In the genomic region with DNA sequence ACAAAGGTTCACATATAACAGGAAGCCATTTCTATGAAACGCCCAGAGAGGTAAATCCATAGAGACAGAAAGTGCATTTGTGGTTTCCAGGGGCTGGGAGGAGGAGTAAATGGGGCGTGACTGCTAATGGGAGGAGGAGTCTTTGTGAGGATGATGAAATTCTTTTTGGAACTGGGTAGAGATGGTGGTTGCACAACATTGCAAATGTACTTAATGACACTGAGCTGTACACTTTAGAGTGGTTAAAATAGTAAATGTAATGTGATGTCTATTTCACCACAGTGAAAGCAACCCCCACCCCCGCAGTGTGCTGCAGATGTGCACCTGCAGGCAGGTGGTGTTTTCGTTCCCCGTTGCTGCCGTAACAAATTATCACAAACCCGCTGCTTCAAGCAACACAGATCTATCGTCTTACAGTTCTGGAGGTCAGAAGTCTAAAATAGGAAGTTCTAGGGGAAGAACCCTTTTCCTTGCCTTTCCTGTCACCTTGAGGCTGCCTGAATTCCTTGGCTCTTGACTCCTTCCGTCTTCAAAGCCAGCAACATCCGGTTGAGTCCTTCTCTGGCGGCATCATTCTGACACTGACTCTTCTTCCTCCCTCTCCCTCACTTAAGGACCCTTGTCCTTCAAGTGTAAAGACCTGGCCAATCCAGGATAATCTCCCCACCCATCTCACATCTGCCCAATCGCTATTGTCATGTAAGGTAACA, we compare ENCODE assay signal across 10 cellular contexts. TPM values are rescaled to one million over a fixed set of nuclear protein-coding genes. Genes with fewer than 3 reads are reported as not detected.
DNase-seq lines count a peak whose midpoint lies in the region; ATAC-seq, FAIRE-seq and TF ChIP-seq lines count a peak whose summit lies in the region.
"Not testable (repeated sequence)": the region's sequence is repeated elsewhere in the genome, so short reads cannot be mapped to it uniquely, and the experiment has no call there.
"Had no signal": no experiment of that assay in that cellular context is flagged by ENCODE, and none has a peak within 500 bp of the region (broad histone marks: within the 10 kb centered on the region; RNA-seq: fewer than 3 reads in every experiment).

No MANE protein-coding gene starts in this region.

- POLR2A ChIA-PET in OCI-LY7 (lab: Charles Lee); activated CD4-positive, alpha-beta memory T cell treated with anti-CD3 and anti-CD28 coated beads for 36 hours (lab: Charles Lee): not testable (repeated sequence)

- not testable (repeated sequence) for H3K9me1 ChIP-seq in keratinocyte (ENCODE audit: control insufficient read depth, extremely low read depth, insufficient read depth, low read length)

- peak overlapping the region; percentile 61; the same call in 1 of the 2 replicates for H2AFZ ChIP-seq in OCI-LY7 (ENCODE audit: low read length)
- not testable (repeated sequence) for H2AFZ ChIP-seq in keratinocyte (ENCODE audit: control insufficient read depth, low read length)

- H3K27me3 Mint-ChIP-seq in activated CD4-positive, alpha-beta memory T cell treated with anti-CD3 and anti-CD28 coated beads for 36 hours; activated naive CD8-positive, alpha-beta T cell: not testable (repeated sequence)

- H3K27me3 ChIP-seq in BLaER1: peaks cover 33% of the 10 kb centered on the region
- not testable (repeated sequence) for H3K27me3 ChIP-seq in keratinocyte (ENCODE audit: control insufficient read depth, extremely low read depth, insufficient read depth, low read length)

- peaks cover 18% of the 10 kb centered on the region for H3K9me3 Mint-ChIP-seq in activated CD4-positive, alpha-beta memory T cell treated with anti-CD3 and anti-CD28 coated beads for 36 hours
- H3K9me3 Mint-ChIP-seq in activated naive CD8-positive, alpha-beta T cell (ENCODE audit: low read depth): not testable (repeated sequence)

- CTCF ChIA-PET in OCI-LY7 (lab: Charles Lee; ENCODE audit: unreplicated experiment); activated CD4-positive, alpha-beta memory T cell treated with anti-CD3 and anti-CD28 coated beads for 36 hours (lab: Charles Lee): not testable (repeated sequence)

- peak overlapping the region; percentile 52 for H3K27ac Mint-ChIP-seq in activated CD4-positive, alpha-beta memory T cell treated with anti-CD3 and anti-CD28 coated beads for 36 hours
- peak overlapping the region; percentile 83 for H3K27ac Mint-ChIP-seq in activated naive CD8-positive, alpha-beta T cell

- H3K9me2 ChIP-seq in OCI-LY7 (ENCODE audit: insufficient read depth, low read length): not testable (repeated sequence)

- BruUV-seq in OCI-LY7 (replicated peaks; lab: Mats Ljungman, UMichigan): TSS peak; percentile 88

- H4K20me1 ChIP-seq in BLaER1; OCI-LY7 (ENCODE audit: insufficient read depth, low read length); keratinocyte (ENCODE audit: control insufficient read depth, extremely low read depth, insufficient read depth, low read length): not testable (repeated sequence)

- not testable (repeated sequence) for H3K79me2 ChIP-seq in OCI-LY7 (ENCODE audit: insufficient read depth, low read depth, low read length); keratinocyte (ENCODE audit: control insufficient read depth, insufficient read depth, low read length)

- peak; percentile 5 for FAIRE-seq in keratinocyte (lab: Jason Lieb, UNC)

- ATAC-seq in GM18502 (IDR thresholded peaks at IDR 0.05; ENCODE audit: poor library complexity, unreplicated experiment): peak; percentile 34
- ATAC-seq in HG03095 (IDR thresholded peaks at IDR 0.05; ENCODE audit: unreplicated experiment): peak; percentile 60
- peak; percentile 65 for ATAC-seq in sciatic nerve

- not testable (repeated sequence) for H3K4me3 Mint-ChIP-seq in activated CD4-positive, alpha-beta memory T cell treated with anti-CD3 and anti-CD28 coated beads for 36 hours
- H3K4me3 Mint-ChIP-seq in activated naive CD8-positive, alpha-beta T cell: peak overlapping the region; percentile 59

- dilution Hi-C loops in keratinocyte (cut with MboI; ENCODE audit: extremely low pct_ligation_motif_present, low sequenced_read_pairs): not testable (repeated sequence)

- not testable (repeated sequence) for TF ChIP-seq CTCF in OCI-LY7 (conservative IDR thresholded peaks at IDR 0.05; ENCODE audit: low read length); keratinocyte (optimal IDR thresholded peaks at IDR 0.05 in 1 of 3, IDR thresholded peaks at IDR 0.05 in 1 of 3, conservative IDR thresholded peaks at IDR 0.05 in 1 of 3; ENCODE audit: extremely low read depth in 1 of 3, insufficient read depth in 2 of 3, low read length in 3 of 3)

- H3K4me1 ChIP-seq in BLaER1; keratinocyte (ENCODE audit: control insufficient read depth, extremely low read depth, insufficient read depth, low read length): not testable (repeated sequence)
- H3K4me1 ChIP-seq in OCI-LY7 (ENCODE audit: insufficient read depth, low read length, poor library complexity, severe bottlenecking): peaks cover 14% of the 10 kb centered on the region

- not testable (repeated sequence) for H3K36me3 Mint-ChIP-seq in activated CD4-positive, alpha-beta memory T cell treated with anti-CD3 and anti-CD28 coated beads for 36 hours; activated naive CD8-positive, alpha-beta T cell

- peaks cover 33% of the 10 kb centered on the region for H3K9me3 ChIP-seq in BLaER1
- H3K9me3 ChIP-seq in OCI-LY7 (ENCODE audit: low read length); keratinocyte (ENCODE audit: control insufficient read depth, low read depth, low read length): not testable (repeated sequence)

- DNase-seq in OCI-LY7 (ENCODE audit: low spot score); activated CD4-positive, alpha-beta memory T cell treated with anti-CD3 and anti-CD28 coated beads for 36 hours; keratinocyte (ENCODE audit: low read depth, low spot score); sciatic nerve (ENCODE audit: low spot score): not testable (repeated sequence)

- H3K4me2 ChIP-seq in BLaER1 (peak overlapping the region; percentile 15), OCI-LY7 (ENCODE audit: low read length) (peak overlapping the region; percentile 60)
- H3K4me2 ChIP-seq in keratinocyte (ENCODE audit: control insufficient read depth, extremely low read depth, insufficient read depth, low read depth, low read length): not testable (repeated sequence)

- H3K4me1 Mint-ChIP-seq in activated CD4-positive, alpha-beta memory T cell treated with anti-CD3 and anti-CD28 coated beads for 36 hours (ENCODE audit: low read depth); activated naive CD8-positive, alpha-beta T cell (ENCODE audit: low read depth): not testable (repeated sequence)

- H3K4me3 ChIP-seq in BLaER1; OCI-LY7 (ENCODE audit: low read depth, low read length, poor library complexity, severe bottlenecking); keratinocyte (ENCODE audit: control insufficient read depth in 2 of 3, extremely low read depth in 1 of 3, insufficient read depth in 2 of 3, low read depth in 1 of 3, low read length in 3 of 3): not testable (repeated sequence)

- H3K27ac ChIP-seq in BLaER1; keratinocyte (ENCODE audit: control insufficient read depth, insufficient read depth, low read length): not testable (repeated sequence)
- peak overlapping the region; percentile 98 for H3K27ac ChIP-seq in OCI-LY7 (ENCODE audit: low read depth, low read length, poor library complexity, severe bottlenecking)

- not testable (repeated sequence) for H3K36me3 ChIP-seq in BLaER1; OCI-LY7 (ENCODE audit: insufficient read depth, low read length); keratinocyte (ENCODE audit: control insufficient read depth in 2 of 2, extremely low read depth in 1 of 2, insufficient read depth in 2 of 2, low read length in 2 of 2)

- intact Hi-C loops in OCI-LY7 (cut with micrococcal nuclease; ENCODE audit: unreplicated experiment); activated CD4-positive, alpha-beta memory T cell treated with anti-CD3 and anti-CD28 coated beads for 36 hours (cut with micrococcal nuclease); sciatic nerve (cut with DNase I): not testable (repeated sequence)

- not testable (repeated sequence) for H3K9ac ChIP-seq in BLaER1; keratinocyte (ENCODE audit: control insufficient read depth, extremely low read depth, insufficient read depth, low read length)

RNA-seq across cellular contexts. Expression of a gene that starts 34.0 kb away (rescaled TPM):
- 9.0 and 9.8 TPM in 2 replicates for total RNA-seq in OCI-LY7 (2014; rRNA removed; shearing (Covaris generic))
- total RNA-seq in OCI-LY7 (2022) (2.2 and 2.4 TPM in 2 replicates), sciatic nerve (4.9 TPM)
- total RNA-seq in activated CD4-positive, alpha-beta memory T cell treated with anti-CD3 and anti-CD28 coated beads for 36 hours: under 1 TPM; 0.50 to 0.56 TPM
- 0.14 to 0.41 TPM (median 0.16 TPM) in 3 replicates for polyA plus RNA-seq in keratinocyte
- polyA plus RNA-seq in keratinocyte (2011; ENCODE audit: low read depth): not detected
- polyA plus RNA-seq in keratinocyte (2011; cell fraction: cytosol; rRNA removed): 0.12 and 0.32 TPM in 2 replicates
- 0.27 and 0.72 TPM in 2 replicates for polyA plus RNA-seq in keratinocyte (2011; cell fraction: nucleus; rRNA removed)
- 0.13 and 0.34 TPM in 2 replicates for polyA plus RNA-seq in keratinocyte (2012; ENCODE audit: low replicate concordance)
- 0.23 to 0.43 TPM in 2 of 3 replicates, not detected in the other for polyA minus RNA-seq in keratinocyte
- 1.2 TPM for polyA minus RNA-seq in keratinocyte (2011; cell fraction: cytosol; rRNA and poly(A)+ RNA removed)
- 0.21 and 0.31 TPM in 2 replicates for polyA minus RNA-seq in keratinocyte (2011; cell fraction: nucleus; rRNA and poly(A)+ RNA removed)
- total RNA-seq: LHCN-M2 had no signal

RNA-seq across cellular contexts. Expression of a gene that starts 50.0 kb away (rescaled TPM):
- not detected in 2 replicates for total RNA-seq in OCI-LY7 (2014; rRNA removed; shearing (Covaris generic))
- total RNA-seq in OCI-LY7 (2022) (not detected in 2 replicates), sciatic nerve (1.1 TPM)
- total RNA-seq in activated CD4-positive, alpha-beta memory T cell treated with anti-CD3 and anti-CD28 coated beads for 36 hours: 1 to 10 TPM; 1.2 to 1.4 TPM
- polyA plus RNA-seq in keratinocyte: 0.03 TPM in 1 of 3 replicates, not detected in the others
- polyA plus RNA-seq in keratinocyte (2011; ENCODE audit: low read depth): not detected
- 0.07 TPM in 1 of 2 replicates, not detected in the other for polyA plus RNA-seq in keratinocyte (2011; cell fraction: cytosol; rRNA removed)
- polyA plus RNA-seq in keratinocyte (2011; cell fraction: nucleus; rRNA removed): 0.08 and 0.17 TPM in 2 replicates
- not detected in 2 replicates for polyA plus RNA-seq in keratinocyte (2012; ENCODE audit: low replicate concordance)
- polyA minus RNA-seq in keratinocyte: not detected in 3 replicates
- polyA minus RNA-seq in keratinocyte (2011; cell fraction: cytosol; rRNA and poly(A)+ RNA removed): not detected
- not detected in 2 replicates for polyA minus RNA-seq in keratinocyte (2011; cell fraction: nucleus; rRNA and poly(A)+ RNA removed)
- total RNA-seq: GM23248, LHCN-M2 had no signal
- polyA plus RNA-seq: GM23248 had no signal
